ENCODE assay signal across 2 cellular contexts in genomic region chr14:55592426-55592825, GRCh38.
TF ChIP-seq lines count a peak whose summit lies in the region.

No MANE protein-coding gene starts in this region.

TF ChIP-seq in GM23338, 12 proteins besides CTCF, POLR2A, EP300 and RAD21:
- TF ChIP-seq CREB1 (CRISPR knock-in tag; IDR thresholded peaks at IDR 0.05; ENCODE audit: low read depth) = no peak
- no peak for TF ChIP-seq POLR2AphosphoS5 (IDR thresholded peaks at IDR 0.05; ENCODE audit: low read depth)
- TF ChIP-seq ZNF114 (CRISPR knock-in tag; IDR thresholded peaks at IDR 0.05) = no peak
- TF ChIP-seq EZH2phosphoT487 (IDR thresholded peaks at IDR 0.05; ENCODE audit: unreplicated experiment) = no peak
- TF ChIP-seq REST (IDR thresholded peaks at IDR 0.05; ENCODE audit: unreplicated experiment) = no peak
- no peak for TF ChIP-seq ETS1 (IDR thresholded peaks at IDR 0.05)
- TF ChIP-seq ZNF462 (CRISPR knock-in tag; IDR thresholded peaks at IDR 0.05) = no peak
- no peak for TF ChIP-seq EZH2 (IDR thresholded peaks at IDR 0.05; ENCODE audit: low read depth, unreplicated experiment)
- no peak for TF ChIP-seq NANOG (IDR thresholded peaks at IDR 0.05; ENCODE audit: borderline replicate concordance)
- no peak for TF ChIP-seq ZNF331 (CRISPR knock-in tag; IDR thresholded peaks at IDR 0.05; ENCODE audit: low read depth)
- no peak for TF ChIP-seq STAT1 (IDR thresholded peaks at IDR 0.05; ENCODE audit: unreplicated experiment)
- TF ChIP-seq JUNB (IDR thresholded peaks at IDR 0.05; ENCODE audit: unreplicated experiment) = no peak

TF ChIP-seq in IMR-90, 13 proteins besides CTCF, POLR2A, EP300 and RAD21:
- TF ChIP-seq MAFK (IDR thresholded peaks at IDR 0.05; ENCODE audit: low read depth, low read length) (no peak), MAZ (IDR thresholded peaks at IDR 0.05; ENCODE audit: borderline replicate concordance, low read depth, low read length) (no peak), FOS (IDR thresholded peaks at IDR 0.05; ENCODE audit: low read depth, low read length) (no peak), RFX5 (IDR thresholded peaks at IDR 0.05; ENCODE audit: low read depth, low read length) (no peak), BHLHE40 (IDR thresholded peaks at IDR 0.05; ENCODE audit: low read depth, low read length) (no peak), CEBPB (IDR thresholded peaks at IDR 0.05; ENCODE audit: low read depth, low read length) (no peak)
TF ChIP-seq in IMR-90: peak in this region for 0.
